ENCODE assay signal across 1 cellular context in genomic region chr11:65488273-65489058, GRCh38.
TF ChIP-seq lines count a peak whose summit lies in the region.

No MANE protein-coding gene starts in this region.

TF ChIP-seq in IMR-90, 13 proteins besides CTCF, POLR2A, EP300 and RAD21 (continued from another document):
- peak; percentile 19; the same call in 1 of the 2 replicates for TF ChIP-seq USF2 (IDR thresholded peaks at IDR 0.05; ENCODE audit: low read depth, low read length)
- TF ChIP-seq NFE2L2 (IDR thresholded peaks at IDR 0.05; ENCODE audit: low read depth, low read length), result peak; percentile 77
- no peak for TF ChIP-seq ELK1 (IDR thresholded peaks at IDR 0.05; ENCODE audit: borderline replicate concordance, low read depth, low read length)
- no peak for TF ChIP-seq RFX5 (IDR thresholded peaks at IDR 0.05; ENCODE audit: low read depth, low read length)
